ENCODE assay signal across 8 cellular contexts in genomic region chr7:65722361-65722792, GRCh38.
DNase-seq lines count a peak whose midpoint lies in the region; ATAC-seq and TF ChIP-seq lines count a peak whose summit lies in the region.

No MANE protein-coding gene starts in this region.

- no peaks in the 10 kb centered on the region for H3K36me3 ChIP-seq in mucosa of descending colon (ENCODE audit: low read depth)

- peak; percentile 48 for TF ChIP-seq CTCF in mucosa of descending colon (IDR thresholded peaks at IDR 0.05)

- DNase-seq in ELF-1 (ENCODE audit: low read depth, low spot score) (peak; percentile 50), NCI-H2107 treated with DMSO at 0.1 percent for 48 hours (lab: John Stamatoyannopoulos, UW; ENCODE audit: unreplicated experiment) (peak; percentile 90), dermis blood vessel endothelial cell (peak; percentile 60), mucosa of descending colon (peak in 2 of 3 donors; percentile 60 to 81)
- DNase-seq in activated CD4-positive, alpha-beta T cell treated with anti-CD3 and anti-CD28 coated beads, Interleukin-2, amount 10 ng/mL, durations not matched to agents 24 days and 14 days: peak; percentile 91
- DNase-seq in stimulated activated effector memory CD8-positive, alpha-beta T cell treated with anti-CD3 and anti-CD28 coated beads, Interleukin-12 subunit alpha, Interleukin-12 subunit beta, amount 100 ng/mL, for 72 hours (ENCODE audit: low spot score in 2 of 2): peak; percentile 54 to 78

- H3K9me3 Mint-ChIP-seq in activated CD4-positive, alpha-beta T cell treated with anti-CD3 and anti-CD28 coated beads, Interleukin-2, amount 10 ng/mL, durations not matched to agents 24 days and 14 days: no peaks in the 10 kb centered on the region
- H3K9me3 Mint-ChIP-seq in stimulated activated effector memory CD8-positive, alpha-beta T cell treated with anti-CD3 and anti-CD28 coated beads, Interleukin-12 subunit alpha, Interleukin-12 subunit beta, amount 100 ng/mL, for 72 hours: no peaks in the 10 kb centered on the region

- peak; percentile 52 for ATAC-seq in HG02623 (IDR thresholded peaks at IDR 0.05; ENCODE audit: unreplicated experiment)
- peak; percentile 95 for ATAC-seq in mucosa of descending colon
- ATAC-seq in stimulated activated effector memory CD8-positive, alpha-beta T cell treated with anti-CD3 and anti-CD28 coated beads, Interleukin-12 subunit alpha, Interleukin-12 subunit beta, amount 100 ng/mL, for 72 hours: peak; percentile 73
- ATAC-seq in GM21825 (IDR thresholded peaks at IDR 0.05; ENCODE audit: unreplicated experiment): no peak

- H3K9me3 ChIP-seq in mucosa of descending colon: no peaks in the 10 kb centered on the region

- peaks cover 4% of the 10 kb centered on the region for H3K4me1 Mint-ChIP-seq in activated CD4-positive, alpha-beta T cell treated with anti-CD3 and anti-CD28 coated beads, Interleukin-2, amount 10 ng/mL, durations not matched to agents 24 days and 14 days
- H3K4me1 Mint-ChIP-seq in stimulated activated effector memory CD8-positive, alpha-beta T cell treated with anti-CD3 and anti-CD28 coated beads, Interleukin-12 subunit alpha, Interleukin-12 subunit beta, amount 100 ng/mL, for 72 hours: peaks cover 12% of the 10 kb centered on the region

- H3K4me1 ChIP-seq in mucosa of descending colon (ENCODE audit: low read depth): no peaks in the 10 kb centered on the region

- H3K27me3 Mint-ChIP-seq in activated CD4-positive, alpha-beta T cell treated with anti-CD3 and anti-CD28 coated beads, Interleukin-2, amount 10 ng/mL, durations not matched to agents 24 days and 14 days: no peaks in the 10 kb centered on the region

- no peak overlapping the region for H3K4me3 Mint-ChIP-seq in activated CD4-positive, alpha-beta T cell treated with anti-CD3 and anti-CD28 coated beads, Interleukin-2, amount 10 ng/mL, durations not matched to agents 24 days and 14 days
- H3K4me3 Mint-ChIP-seq in stimulated activated effector memory CD8-positive, alpha-beta T cell treated with anti-CD3 and anti-CD28 coated beads, Interleukin-12 subunit alpha, Interleukin-12 subunit beta, amount 100 ng/mL, for 72 hours: no peak overlapping the region

- no peak overlapping the region for H3K27ac Mint-ChIP-seq in activated CD4-positive, alpha-beta T cell treated with anti-CD3 and anti-CD28 coated beads, Interleukin-2, amount 10 ng/mL, durations not matched to agents 24 days and 14 days
- peak overlapping the region; percentile 56 for H3K27ac Mint-ChIP-seq in stimulated activated effector memory CD8-positive, alpha-beta T cell treated with anti-CD3 and anti-CD28 coated beads, Interleukin-12 subunit alpha, Interleukin-12 subunit beta, amount 100 ng/mL, for 72 hours

- no peak overlapping the region for H3K4me3 ChIP-seq in mucosa of descending colon

- intact Hi-C loops in activated CD4-positive, alpha-beta T cell treated with anti-CD3 and anti-CD28 coated beads, Interleukin-2, amount 10 ng/mL, durations not matched to agents 24 days and 14 days (cut with micrococcal nuclease): loop anchor here (2.0 kb wide), 1 partner anchor 28 kb away; no protein-coding TSS in a partner anchor
- intact Hi-C loops in mucosa of descending colon (cut with DNase I, micrococcal nuclease): no loop called here

- no peaks in the 10 kb centered on the region for H3K36me3 Mint-ChIP-seq in activated CD4-positive, alpha-beta T cell treated with anti-CD3 and anti-CD28 coated beads, Interleukin-2, amount 10 ng/mL, durations not matched to agents 24 days and 14 days (ENCODE audit: low read depth)
- H3K36me3 Mint-ChIP-seq in stimulated activated effector memory CD8-positive, alpha-beta T cell treated with anti-CD3 and anti-CD28 coated beads, Interleukin-12 subunit alpha, Interleukin-12 subunit beta, amount 100 ng/mL, for 72 hours: no peaks in the 10 kb centered on the region
